In genomic region chr5:57653636-57654290, GRCh38 we compare ENCODE assay signal across 15 cellular contexts.
A peak's percentile ranks its signal among the peaks of the same experiment; 100 is the strongest.
DNase-seq lines count a peak whose midpoint lies in the region; ATAC-seq and TF ChIP-seq lines count a peak whose summit lies in the region.
"Had no signal": no experiment of that assay in that cellular context is flagged by ENCODE, and none has a peak within 500 bp of the region (broad histone marks: within the 10 kb centered on the region; RNA-seq: fewer than 3 reads in every experiment).

No MANE protein-coding gene starts in this region.

- CTCF ChIA-PET in activated naive CD4-positive, alpha-beta T cell treated with anti-CD3 and anti-CD28 coated beads for 36 hours (lab: Charles Lee), result interaction anchor here (0.7 to 1.1 kb wide), 3 partner anchors 57 to 356 kb away, joined by 3 read pairs; no protein-coding TSS in a partner anchor

- H3K4me1 ChIP-seq in effector memory CD4-positive, alpha-beta T cell (ENCODE audit: control insufficient read depth, insufficient read depth, low read length, poor library complexity, severe bottlenecking), result no peaks in the 10 kb centered on the region

- H3K27me3 Mint-ChIP-seq in brain, result no peaks in the 10 kb centered on the region
- peaks cover 6% of the 10 kb centered on the region for H3K27me3 Mint-ChIP-seq in T-helper 2 cell treated with Interferon-gamma antibody and Interleukin-4, amounts not matched to agents 5 μg/mL and 100 μg/mL, for 36 hours (ENCODE audit: low read depth)
- H3K27me3 Mint-ChIP-seq in activated naive CD4-positive, alpha-beta T cell treated with anti-CD3 and anti-CD28 coated beads for 36 hours (ENCODE audit: low read depth), result peaks cover 6% of the 10 kb centered on the region

- DNase-seq in C1 segment of cervical spinal cord (lab: John Stamatoyannopoulos, UW) (peak in 9 of 14 donors; percentile 22 to 41 (median 29)), left ventricle myocardium superior (peak; percentile 33), pons (ENCODE audit: low spot score) (peak; percentile 92)
- DNase-seq in T-helper 2 cell treated with Interferon-gamma antibody and Interleukin-4, amounts not matched to agents 5 μg/mL and 100 μg/mL, for 36 hours (ENCODE audit: low spot score), result no peak
- DNase-seq in effector memory CD4-positive, alpha-beta T cell, result no peak
- DNase-seq in activated naive CD4-positive, alpha-beta T cell treated with anti-CD3 and anti-CD28 coated beads for 36 hours, result no peak
- no peak for DNase-seq in stimulated activated CD4-positive, alpha-beta T cell treated with anti-CD3 and anti-CD28 coated beads, Interleukin-2, amount 100 ng/mL, for 48 hours
- DNase-seq: activated CD4-positive, alpha-beta memory T cell treated with anti-CD3 and anti-CD28 coated beads for 36 hours; activated T-cell treated with anti-CD3 and anti-CD28 coated beads, Interleukin-2, amount 50 U/mL, for 48 hours; left colon; NCI-H1436; NCI-H446; WERI-Rb-1 had no signal

- intact Hi-C loops in left ventricle myocardium superior (cut with micrococcal nuclease), result no loop called here
- intact Hi-C loops in activated naive CD4-positive, alpha-beta T cell treated with anti-CD3 and anti-CD28 coated beads for 36 hours (cut with micrococcal nuclease), result loop anchor here (5.0 kb wide), 1 partner anchor 119 kb away; no protein-coding TSS in a partner anchor

- peaks cover 22% of the 10 kb centered on the region for H3K4me1 Mint-ChIP-seq in brain
- no peaks in the 10 kb centered on the region for H3K4me1 Mint-ChIP-seq in T-helper 2 cell treated with Interferon-gamma antibody and Interleukin-4, amounts not matched to agents 5 μg/mL and 100 μg/mL, for 36 hours (ENCODE audit: low read depth)
- H3K4me1 Mint-ChIP-seq in activated naive CD4-positive, alpha-beta T cell treated with anti-CD3 and anti-CD28 coated beads for 36 hours (ENCODE audit: low read depth), result no peaks in the 10 kb centered on the region

- no peak overlapping the region for H3K4me3 ChIP-seq in effector memory CD4-positive, alpha-beta T cell (ENCODE audit: insufficient read depth, low read depth, low read length, poor library complexity, severe bottlenecking)

- H3K9me3 Mint-ChIP-seq in brain, result peaks cover 17 to 34% (median 24%) of the 10 kb centered on the region in 5 experiments
- H3K9me3 Mint-ChIP-seq in T-helper 2 cell treated with Interferon-gamma antibody and Interleukin-4, amounts not matched to agents 5 μg/mL and 100 μg/mL, for 36 hours, result no peaks in the 10 kb centered on the region
- H3K9me3 Mint-ChIP-seq in activated naive CD4-positive, alpha-beta T cell treated with anti-CD3 and anti-CD28 coated beads for 36 hours, result peaks cover 6% of the 10 kb centered on the region

- ATAC-seq in left ventricle myocardium superior, result peak; percentile 96
- ATAC-seq: left colon had no signal

- no peaks in the 10 kb centered on the region for H3K9me3 ChIP-seq in effector memory CD4-positive, alpha-beta T cell (ENCODE audit: control insufficient read depth, low read length)

- no peaks in the 10 kb centered on the region for H3K27me3 ChIP-seq in effector memory CD4-positive, alpha-beta T cell (replicated peaks; ENCODE audit: control insufficient read depth, insufficient read depth, low read length, poor library complexity, severe bottlenecking)

- TF ChIP-seq CTCF in brain (conservative IDR thresholded peaks at IDR 0.05), result no peak

- no peak overlapping the region for H3K4me3 Mint-ChIP-seq in brain
- no peak overlapping the region for H3K4me3 Mint-ChIP-seq in T-helper 2 cell treated with Interferon-gamma antibody and Interleukin-4, amounts not matched to agents 5 μg/mL and 100 μg/mL, for 36 hours
- H3K4me3 Mint-ChIP-seq in activated naive CD4-positive, alpha-beta T cell treated with anti-CD3 and anti-CD28 coated beads for 36 hours, result no peak overlapping the region
- H3K4me3 Mint-ChIP-seq: activated CD4-positive, alpha-beta memory T cell treated with anti-CD3 and anti-CD28 coated beads for 36 hours; activated naive CD8-positive, alpha-beta T cell had no signal

- H3K36me3 ChIP-seq in effector memory CD4-positive, alpha-beta T cell (ENCODE audit: control insufficient read depth, insufficient read depth, low read length), result no peaks in the 10 kb centered on the region
- H3K36me3 ChIP-seq: WERI-Rb-1 had no signal

- H3K27ac Mint-ChIP-seq in brain, result peak overlapping the region in 4 of 5 experiments; percentile 17 to 65 (median 58)
- H3K27ac Mint-ChIP-seq in T-helper 2 cell treated with Interferon-gamma antibody and Interleukin-4, amounts not matched to agents 5 μg/mL and 100 μg/mL, for 36 hours, result no peak overlapping the region
- no peak overlapping the region for H3K27ac Mint-ChIP-seq in activated naive CD4-positive, alpha-beta T cell treated with anti-CD3 and anti-CD28 coated beads for 36 hours
- H3K27ac Mint-ChIP-seq: activated CD4-positive, alpha-beta memory T cell treated with anti-CD3 and anti-CD28 coated beads for 36 hours; activated naive CD8-positive, alpha-beta T cell had no signal

- H3K36me3 Mint-ChIP-seq in brain, result peaks cover 4% of the 10 kb centered on the region
- no peaks in the 10 kb centered on the region for H3K36me3 Mint-ChIP-seq in T-helper 2 cell treated with Interferon-gamma antibody and Interleukin-4, amounts not matched to agents 5 μg/mL and 100 μg/mL, for 36 hours (ENCODE audit: low read depth)
- H3K36me3 Mint-ChIP-seq in activated naive CD4-positive, alpha-beta T cell treated with anti-CD3 and anti-CD28 coated beads for 36 hours (ENCODE audit: low read depth), result no peaks in the 10 kb centered on the region
- H3K36me3 Mint-ChIP-seq: activated CD4-positive, alpha-beta memory T cell treated with anti-CD3 and anti-CD28 coated beads for 36 hours; activated naive CD8-positive, alpha-beta T cell had no signal

- no peak overlapping the region for H3K27ac ChIP-seq in effector memory CD4-positive, alpha-beta T cell (ENCODE audit: insufficient read depth, low read length, poor library complexity, severe bottlenecking)
- H3K27ac ChIP-seq: WERI-Rb-1 had no signal

Comparison
In these comparisons a context has a peak if more than half of its experiments do, and no peak if none do; other contexts are left out.
1. DNase-seq: peak in C1 segment of cervical spinal cord (9 of 14), left ventricle myocardium superior (single experiment) and pons (single experiment); none in T-helper 2 cell treated with Interferon-gamma antibody and Interleukin-4, amounts not matched to agents 5 μg/mL and 100 μg/mL, for 36 hours (single experiment), effector memory CD4-positive, alpha-beta T cell (0 of 3), activated naive CD4-positive, alpha-beta T cell treated with anti-CD3 and anti-CD28 coated beads for 36 hours (single experiment) and stimulated activated CD4-positive, alpha-beta T cell treated with anti-CD3 and anti-CD28 coated beads, Interleukin-2, amount 100 ng/mL, for 48 hours (0 of 2).
2. H3K27ac Mint-ChIP-seq: peak in brain (4 of 5); none in T-helper 2 cell treated with Interferon-gamma antibody and Interleukin-4, amounts not matched to agents 5 μg/mL and 100 μg/mL, for 36 hours (single experiment) and activated naive CD4-positive, alpha-beta T cell treated with anti-CD3 and anti-CD28 coated beads for 36 hours (single experiment).